In genomic region chr10:89207801-89208551, GRCh38 we compare ENCODE assay signal across 8 cellular contexts. TPM values are rescaled to one million over a fixed set of nuclear protein-coding genes. Genes with fewer than 3 reads are reported as not detected.
DNase-seq lines count a peak whose midpoint lies in the region; ATAC-seq and TF ChIP-seq lines count a peak whose summit lies in the region.

No MANE protein-coding gene starts in this region.

- TF ChIP-seq POLR2A in heart left ventricle (IDR thresholded peaks at IDR 0.05): no peak

- WGBS in heart left ventricle, 4 donors: 4 to 19% (median 7%) methylated on average over 21 to 60 of the region's 60 CpGs

- peak overlapping the region; percentile 25 to 68 (median 57) for H3K4me3 ChIP-seq in heart left ventricle

- TF ChIP-seq CTCF in CD4-positive, alpha-beta T cell (IDR thresholded peaks at IDR 0.05): no peak
- TF ChIP-seq CTCF in heart left ventricle (IDR thresholded peaks at IDR 0.05) (no peak), osteocyte (IDR thresholded peaks at IDR 0.05) (no peak)

- peak overlapping the region; percentile 61 for H3K27ac Mint-ChIP-seq in CD4-positive, alpha-beta T cell
- no peak overlapping the region for H3K27ac Mint-ChIP-seq in osteocyte (ENCODE audit: unreplicated experiment)

- H3K27me3 ChIP-seq in CD4-positive, alpha-beta T cell (ENCODE audit: control insufficient read depth, insufficient read depth, low read length): peaks cover 54% of the 10 kb centered on the region
- H3K27me3 ChIP-seq in heart left ventricle: peaks cover 0 to 36% (median 0%) of the 10 kb centered on the region in 9 donors

- H3K4me1 Mint-ChIP-seq in CD4-positive, alpha-beta T cell (ENCODE audit: low read depth): peaks cover 14% of the 10 kb centered on the region
- H3K4me1 Mint-ChIP-seq in osteocyte (ENCODE audit: unreplicated experiment): peaks cover 21% of the 10 kb centered on the region

- H3K36me3 ChIP-seq in heart left ventricle: no peaks in the 10 kb centered on the region

- ATAC-seq in CD4-positive, alpha-beta T cell (ENCODE audit: poor library complexity): no peak
- ATAC-seq in HG03432 (IDR thresholded peaks at IDR 0.05; ENCODE audit: unreplicated experiment) (peak; percentile 23), heart left ventricle (peak; percentile 60 to 76 (median 71)), GM21447 (IDR thresholded peaks at IDR 0.05; ENCODE audit: unreplicated experiment) (no peak), GM19023 (IDR thresholded peaks at IDR 0.05; ENCODE audit: unreplicated experiment) (no peak)

- H3K36me3 Mint-ChIP-seq in CD4-positive, alpha-beta T cell (ENCODE audit: low read depth): no peaks in the 10 kb centered on the region
- H3K36me3 Mint-ChIP-seq in osteocyte (ENCODE audit: unreplicated experiment): no peaks in the 10 kb centered on the region

- peak in 2 of 10 experiments; percentile 8 to 33 for DNase-seq in CD4-positive, alpha-beta T cell
- DNase-seq in activated naive CD4-positive, alpha-beta T cell treated with anti-CD3 and anti-CD28 coated beads, Interleukin-2, amount 50 U/mL, for 16 hours: peak; percentile 18
- peak; percentile 69 to 80 (median 71) for DNase-seq in heart left ventricle
- no peak for DNase-seq in osteocyte (ENCODE audit: extremely low spot score, unreplicated experiment)
- no peak for DNase-seq in HUDEP-2 (lab: John Stamatoyannopoulos, UW; ENCODE audit: unreplicated experiment in 76 of 76)

- intact Hi-C loops in CD4-positive, alpha-beta T cell (cut with DNase I, micrococcal nuclease): no loop called here
- intact Hi-C loops in heart left ventricle (cut with DNase I): loop anchor here in 5 of 10 donors (2.0 to 10.0 kb wide), 5 partner anchors 93 to 175 kb away; no protein-coding TSS in a partner anchor

- peaks cover 63% of the 10 kb centered on the region for H3K27me3 Mint-ChIP-seq in CD4-positive, alpha-beta T cell
- peaks cover 28% of the 10 kb centered on the region for H3K27me3 Mint-ChIP-seq in osteocyte (ENCODE audit: unreplicated experiment)

- peaks cover 0 to 25% (median 11%) of the 10 kb centered on the region in 12 donors for H3K4me1 ChIP-seq in heart left ventricle

- CTCF ChIA-PET in CD4-positive, alpha-beta T cell (lab: Charles Lee): interaction anchor here (1.0 to 2.7 kb wide), 3 partner anchors 9 to 273 kb away, joined by 3 to 7 read pairs (median 3); no protein-coding TSS in a partner anchor

- H3K9me3 ChIP-seq in CD4-positive, alpha-beta T cell (ENCODE audit: control insufficient read depth, low read length): no peaks in the 10 kb centered on the region
- H3K9me3 ChIP-seq in heart left ventricle: no peaks in the 10 kb centered on the region

- H3K4me3 Mint-ChIP-seq in CD4-positive, alpha-beta T cell: peak overlapping the region; percentile 88
- H3K4me3 Mint-ChIP-seq in osteocyte (ENCODE audit: unreplicated experiment): peak overlapping the region; percentile 72

- POLR2A ChIA-PET in CD4-positive, alpha-beta T cell (lab: Charles Lee): interaction anchor here (0.9 to 1.9 kb wide), 9 partner anchors 8 to 328 kb away, joined by 3 to 6 read pairs (median 3); partner anchors contain the start of gene STAMBPL1

- H3K9me3 Mint-ChIP-seq in CD4-positive, alpha-beta T cell: no peaks in the 10 kb centered on the region
- H3K9me3 Mint-ChIP-seq in osteocyte (ENCODE audit: unreplicated experiment): no peaks in the 10 kb centered on the region

- H3K27ac ChIP-seq in CD4-positive, alpha-beta T cell (ENCODE audit: low read depth, low read length): no peak overlapping the region
- H3K27ac ChIP-seq in heart left ventricle: peak overlapping the region; percentile 75 to 92 (median 84)

RNA-seq across cellular contexts. Expression of gene CH25H, which starts 0.9 kb away (rescaled TPM):
- under 1 TPM; 0.49 to 0.50 TPM for total RNA-seq in CD4-positive, alpha-beta T cell
- 1 to 10 TPM in 3 of 9 donors, under 1 TPM in 6; 0.28 to 3.5 (median 0.42) TPM for total RNA-seq in heart left ventricle
- under 1 TPM; 0.24 to 0.27 TPM for polyA plus RNA-seq in heart left ventricle
- not detected in 2 replicates for total RNA-seq in osteocyte

RNA-seq across cellular contexts. Expression of gene LIPA, which starts 43.6 kb away (rescaled TPM):
- 10 to 100 TPM; 15.6 to 16.4 TPM for total RNA-seq in CD4-positive, alpha-beta T cell
- total RNA-seq in heart left ventricle: 100 to 1,000 TPM in 1 of 9 donors, 10 to 100 TPM in 8; 13.6 to 127 (median 18.8) TPM
- 10 to 100 TPM in 1 of 2 donors, 1 to 10 TPM in 1; 4.8 to 22.1 TPM for polyA plus RNA-seq in heart left ventricle
- 36.9 and 42.2 TPM in 2 replicates for total RNA-seq in osteocyte

Comparison
In these comparisons a context has a peak if more than half of its experiments do, and no peak if none do; other contexts are left out.
1. ATAC-seq: peak in HG03432 (single experiment) and heart left ventricle (4 of 4); none in CD4-positive, alpha-beta T cell (single experiment), GM21447 (single experiment) and GM19023 (single experiment).
2. DNase-seq: peak in activated naive CD4-positive, alpha-beta T cell treated with anti-CD3 and anti-CD28 coated beads, Interleukin-2, amount 50 U/mL, for 16 hours (single experiment) and heart left ventricle (5 of 5); none in osteocyte (single experiment) and HUDEP-2 (0 of 76).